9 cellular contexts compared by ENCODE assay signal in genomic region chr19:14433454-14434156, GRCh38. TPM values are rescaled to one million over a fixed set of nuclear protein-coding genes. Genes with fewer than 3 reads are reported as not detected.
A peak's percentile ranks its signal among the peaks of the same experiment; 100 is the strongest.
DNase-seq lines count a peak whose midpoint lies in the region; ATAC-seq, FAIRE-seq and TF ChIP-seq lines count a peak whose summit lies in the region.
"Had no signal": no experiment of that assay in that cellular context is flagged by ENCODE, and none has a peak within 500 bp of the region (broad histone marks: within the 10 kb centered on the region; RNA-seq: fewer than 3 reads in every experiment).

No MANE protein-coding gene starts in this region.

- no peaks in the 10 kb centered on the region for H3K27me3 Mint-ChIP-seq in activated T-cell treated with anti-CD3 and anti-CD28 coated beads, Interleukin-2, amount 50 U/mL, for 72 hours (ENCODE audit: low read depth)
- H3K27me3 Mint-ChIP-seq in osteocyte (ENCODE audit: unreplicated experiment) = peaks cover 7% of the 10 kb centered on the region

- peak overlapping the region; percentile 81 to 87 for H3K4me3 Mint-ChIP-seq in activated T-cell treated with anti-CD3 and anti-CD28 coated beads, Interleukin-2, amount 50 U/mL, for 72 hours
- peak overlapping the region; percentile 79 for H3K4me3 Mint-ChIP-seq in osteocyte (ENCODE audit: unreplicated experiment)

- peak overlapping the region; percentile 67 to 74 for H3K4me3 ChIP-seq in foreskin fibroblast (ENCODE audit: low read depth in 1 of 2, low read length in 2 of 2)

- peaks cover 52% of the 10 kb centered on the region for H3K4me1 Mint-ChIP-seq in activated T-cell treated with anti-CD3 and anti-CD28 coated beads, Interleukin-2, amount 50 U/mL, for 72 hours (ENCODE audit: low read depth)
- peaks cover 36% of the 10 kb centered on the region for H3K4me1 Mint-ChIP-seq in osteocyte (ENCODE audit: unreplicated experiment)

- TF ChIP-seq CTCF in foreskin fibroblast (IDR thresholded peaks at IDR 0.05; ENCODE audit: low read depth, low read length) (no peak), osteocyte (IDR thresholded peaks at IDR 0.05) (no peak)

- no peak overlapping the region for H3K27ac Mint-ChIP-seq in activated T-cell treated with anti-CD3 and anti-CD28 coated beads, Interleukin-2, amount 50 U/mL, for 72 hours
- H3K27ac Mint-ChIP-seq in osteocyte (ENCODE audit: unreplicated experiment) = peak overlapping the region; percentile 83

- DNase-seq in activated gamma-delta T cell treated with Interleukin-2 at 50 U/mL for 16 hours = peak; percentile 41
- DNase-seq in activated gamma-delta T cell (lab: John Stamatoyannopoulos, UW) = no peak
- DNase-seq in NCI-H345 (lab: John Stamatoyannopoulos, UW) = peak; percentile 73
- peak; percentile 43 to 49 for DNase-seq in activated T-cell treated with anti-CD3 and anti-CD28 coated beads, Interleukin-2, amount 50 U/mL, for 72 hours
- DNase-seq in foreskin fibroblast = peak in 1 of 2 donors; percentile 36
- no peak for DNase-seq in osteocyte (ENCODE audit: extremely low spot score, unreplicated experiment)
- DNase-seq in HTR-8/SVneo (ENCODE audit: insufficient read length, low spot score) = no peak

- peak; percentile 42 to 45 for ATAC-seq in activated T-cell treated with anti-CD3 and anti-CD28 coated beads, Interleukin-2, amount 50 U/mL, for 72 hours (replicated peaks in 1 of 2)
- ATAC-seq in HG03025 (IDR thresholded peaks at IDR 0.05; ENCODE audit: low FRiP score, unreplicated experiment) = no peak

- FAIRE-seq in HTR-8/SVneo (lab: Jason Lieb, UNC) = no peak
- FAIRE-seq: G401.6 had no signal

- H3K36me3 Mint-ChIP-seq in activated T-cell treated with anti-CD3 and anti-CD28 coated beads, Interleukin-2, amount 50 U/mL, for 72 hours (ENCODE audit: insufficient read depth in 2 of 2) = no peaks in the 10 kb centered on the region
- H3K36me3 Mint-ChIP-seq in osteocyte (ENCODE audit: unreplicated experiment) = no peaks in the 10 kb centered on the region

- no peaks in the 10 kb centered on the region for H3K9me3 Mint-ChIP-seq in activated T-cell treated with anti-CD3 and anti-CD28 coated beads, Interleukin-2, amount 50 U/mL, for 72 hours
- no peaks in the 10 kb centered on the region for H3K9me3 Mint-ChIP-seq in osteocyte (ENCODE audit: unreplicated experiment)

RNA-seq across cellular contexts. Expression of gene PKN1, which starts 0.5 kb away (rescaled TPM):
- total RNA-seq in activated T-cell treated with anti-CD3 and anti-CD28 coated beads, Interleukin-2, amount 50 U/mL, for 72 hours = 100 to 1,000 TPM; 239 to 278 TPM
- 151 and 162 TPM in 2 replicates for total RNA-seq in osteocyte

RNA-seq across cellular contexts. Expression of gene DDX39A, which starts 14.5 kb away (rescaled TPM):
- total RNA-seq in activated T-cell treated with anti-CD3 and anti-CD28 coated beads, Interleukin-2, amount 50 U/mL, for 72 hours = 100 to 1,000 TPM; 225 to 236 TPM
- total RNA-seq in osteocyte = 66.0 and 71.0 TPM in 2 replicates

RNA-seq across cellular contexts. Expression of gene PTGER1, which starts 41.5 kb away (rescaled TPM):
- total RNA-seq in activated T-cell treated with anti-CD3 and anti-CD28 coated beads, Interleukin-2, amount 50 U/mL, for 72 hours = under 1 TPM; 0.38 to 0.39 TPM
- total RNA-seq in osteocyte = 1.0 and 1.6 TPM in 2 replicates

RNA-seq across cellular contexts. Expression of gene ADGRE5, which starts 52.4 kb away (rescaled TPM):
- total RNA-seq in activated T-cell treated with anti-CD3 and anti-CD28 coated beads, Interleukin-2, amount 50 U/mL, for 72 hours = 100 to 1,000 TPM; 316 to 369 TPM
- 2.0 and 2.1 TPM in 2 replicates for total RNA-seq in osteocyte

Comparison
In these comparisons a context has a peak if more than half of its experiments do, and no peak if none do; other contexts are left out.
1. DNase-seq: peak in activated gamma-delta T cell treated with Interleukin-2 at 50 U/mL for 16 hours (single experiment), NCI-H345 (single experiment) and activated T-cell treated with anti-CD3 and anti-CD28 coated beads, Interleukin-2, amount 50 U/mL, for 72 hours (2 of 2); none in activated gamma-delta T cell (single experiment), osteocyte (single experiment) and HTR-8/SVneo (single experiment).